ENCODE assay signal across 1 cellular context in genomic region chr20:19660808-19661378, GRCh38.
TF ChIP-seq lines count a peak whose summit lies in the region.

No MANE protein-coding gene starts in this region.

TF ChIP-seq in HepG2, 621 proteins besides CTCF, POLR2A, EP300 and RAD21 (continued from another document and continues in another):
- TF ChIP-seq ZNF318 (CRISPR knock-in tag; IDR thresholded peaks at IDR 0.05): no peak
- TF ChIP-seq RBAK (CRISPR knock-in tag; IDR thresholded peaks at IDR 0.05): no peak
- peak; percentile 70 for TF ChIP-seq FOXA3 (CRISPR knock-in tag; IDR thresholded peaks at IDR 0.05)
- no peak for TF ChIP-seq GATAD1 (CRISPR knock-in tag; IDR thresholded peaks at IDR 0.05)
- no peak for TF ChIP-seq SIX4 (CRISPR knock-in tag; IDR thresholded peaks at IDR 0.05)
- TF ChIP-seq BORCS8-MEF2B (CRISPR knock-in tag; IDR thresholded peaks at IDR 0.05): no peak
- TF ChIP-seq GLI4 (CRISPR knock-in tag; IDR thresholded peaks at IDR 0.05; ENCODE audit: borderline replicate concordance): no peak
- no peak for TF ChIP-seq ATF5 (CRISPR knock-in tag; IDR thresholded peaks at IDR 0.05; ENCODE audit: low read depth)
- TF ChIP-seq NR3C1 (CRISPR knock-in tag; IDR thresholded peaks at IDR 0.05): no peak
- TF ChIP-seq ZNF550 (CRISPR knock-in tag; IDR thresholded peaks at IDR 0.05; ENCODE audit: borderline replicate concordance): no peak
- TF ChIP-seq NONO (IDR thresholded peaks at IDR 0.05): no peak
- TF ChIP-seq NONO (CRISPR knock-in tag; conservative IDR thresholded peaks at IDR 0.05): no peak
- TF ChIP-seq ZNF468 (CRISPR knock-in tag; IDR thresholded peaks at IDR 0.05): no peak
- no peak for TF ChIP-seq PREB (CRISPR knock-in tag; IDR thresholded peaks at IDR 0.05)
- no peak for TF ChIP-seq ZMYM2 (CRISPR knock-in tag; IDR thresholded peaks at IDR 0.05)
- no peak for TF ChIP-seq ATRX (CRISPR knock-in tag; IDR thresholded peaks at IDR 0.05; ENCODE audit: borderline replicate concordance)
- no peak for TF ChIP-seq ZSCAN30 (CRISPR knock-in tag; IDR thresholded peaks at IDR 0.05)
- no peak for TF ChIP-seq GATA4 (IDR thresholded peaks at IDR 0.05; ENCODE audit: borderline replicate concordance, low read depth)
- peak; percentile 50 for TF ChIP-seq HNF4A (CRISPR knock-in tag; IDR thresholded peaks at IDR 0.05)
- TF ChIP-seq FOSL2 (CRISPR knock-in tag; IDR thresholded peaks at IDR 0.05): no peak
- TF ChIP-seq MIER2 (CRISPR knock-in tag; IDR thresholded peaks at IDR 0.05): no peak
- TF ChIP-seq SOX6 (IDR thresholded peaks at IDR 0.05): no peak
- peak; percentile 47 for TF ChIP-seq SOX6 (CRISPR knock-in tag; IDR thresholded peaks at IDR 0.05)
- TF ChIP-seq, protein P1, sequence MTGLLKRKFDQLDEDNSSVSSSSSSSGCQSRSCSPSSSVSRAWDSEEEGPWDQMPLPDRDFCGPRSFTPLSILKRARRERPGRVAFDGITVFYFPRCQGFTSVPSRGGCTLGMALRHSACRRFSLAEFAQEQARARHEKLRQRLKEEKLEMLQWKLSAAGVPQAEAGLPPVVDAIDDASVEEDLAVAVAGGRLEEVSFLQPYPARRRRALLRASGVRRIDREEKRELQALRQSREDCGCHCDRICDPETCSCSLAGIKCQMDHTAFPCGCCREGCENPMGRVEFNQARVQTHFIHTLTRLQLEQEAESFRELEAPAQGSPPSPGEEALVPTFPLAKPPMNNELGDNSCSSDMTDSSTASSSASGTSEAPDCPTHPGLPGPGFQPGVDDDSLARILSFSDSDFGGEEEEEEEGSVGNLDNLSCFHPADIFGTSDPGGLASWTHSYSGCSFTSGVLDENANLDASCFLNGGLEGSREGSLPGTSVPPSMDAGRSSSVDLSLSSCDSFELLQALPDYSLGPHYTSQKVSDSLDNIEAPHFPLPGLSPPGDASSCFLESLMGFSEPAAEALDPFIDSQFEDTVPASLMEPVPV (CRISPR knock-in tag; IDR thresholded peaks at IDR 0.05): no peak
- no peak for TF ChIP-seq RFX3 (CRISPR knock-in tag; IDR thresholded peaks at IDR 0.05)
- no peak for TF ChIP-seq ZSCAN21 (CRISPR knock-in tag; IDR thresholded peaks at IDR 0.05; ENCODE audit: borderline replicate concordance)
- TF ChIP-seq ZNF235 (CRISPR knock-in tag; IDR thresholded peaks at IDR 0.05; ENCODE audit: borderline replicate concordance): no peak
- no peak for TF ChIP-seq AKNA (CRISPR knock-in tag; IDR thresholded peaks at IDR 0.05; ENCODE audit: borderline replicate concordance)
- no peak for TF ChIP-seq PRPF4 (IDR thresholded peaks at IDR 0.05; ENCODE audit: low read depth, low read length, poor library complexity, severe bottlenecking)
- no peak for TF ChIP-seq ZNF790 (CRISPR knock-in tag; IDR thresholded peaks at IDR 0.05; ENCODE audit: borderline replicate concordance)
- peak; percentile 77; the same call in 1 of the 2 replicates for TF ChIP-seq ZNF431 (CRISPR knock-in tag; IDR thresholded peaks at IDR 0.05; ENCODE audit: borderline replicate concordance, low read depth)
- TF ChIP-seq, protein P2, sequence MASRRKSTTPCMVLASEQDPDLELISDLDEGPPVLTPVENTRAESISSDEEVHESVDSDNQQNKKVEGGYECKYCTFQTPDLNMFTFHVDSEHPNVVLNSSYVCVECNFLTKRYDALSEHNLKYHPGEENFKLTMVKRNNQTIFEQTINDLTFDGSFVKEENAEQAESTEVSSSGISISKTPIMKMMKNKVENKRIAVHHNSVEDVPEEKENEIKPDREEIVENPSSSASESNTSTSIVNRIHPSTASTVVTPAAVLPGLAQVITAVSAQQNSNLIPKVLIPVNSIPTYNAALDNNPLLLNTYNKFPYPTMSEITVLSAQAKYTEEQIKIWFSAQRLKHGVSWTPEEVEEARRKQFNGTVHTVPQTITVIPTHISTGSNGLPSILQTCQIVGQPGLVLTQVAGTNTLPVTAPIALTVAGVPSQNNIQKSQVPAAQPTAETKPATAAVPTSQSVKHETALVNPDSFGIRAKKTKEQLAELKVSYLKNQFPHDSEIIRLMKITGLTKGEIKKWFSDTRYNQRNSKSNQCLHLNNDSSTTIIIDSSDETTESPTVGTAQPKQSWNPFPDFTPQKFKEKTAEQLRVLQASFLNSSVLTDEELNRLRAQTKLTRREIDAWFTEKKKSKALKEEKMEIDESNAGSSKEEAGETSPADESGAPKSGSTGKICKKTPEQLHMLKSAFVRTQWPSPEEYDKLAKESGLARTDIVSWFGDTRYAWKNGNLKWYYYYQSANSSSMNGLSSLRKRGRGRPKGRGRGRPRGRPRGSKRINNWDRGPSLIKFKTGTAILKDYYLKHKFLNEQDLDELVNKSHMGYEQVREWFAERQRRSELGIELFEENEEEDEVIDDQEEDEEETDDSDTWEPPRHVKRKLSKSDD (CRISPR knock-in tag; IDR thresholded peaks at IDR 0.05; ENCODE audit: low read depth): no peak
- TF ChIP-seq TFAP4 (IDR thresholded peaks at IDR 0.05; ENCODE audit: borderline replicate concordance, low read depth): peak; percentile 29; the same call in 1 of the 2 replicates
- no peak for TF ChIP-seq EHMT2 (IDR thresholded peaks at IDR 0.05; ENCODE audit: borderline replicate concordance, low read depth, low read length)
- no peak for TF ChIP-seq NR1H2 (CRISPR knock-in tag; IDR thresholded peaks at IDR 0.05; ENCODE audit: borderline replicate concordance, low read depth)
- TF ChIP-seq, protein P3, sequence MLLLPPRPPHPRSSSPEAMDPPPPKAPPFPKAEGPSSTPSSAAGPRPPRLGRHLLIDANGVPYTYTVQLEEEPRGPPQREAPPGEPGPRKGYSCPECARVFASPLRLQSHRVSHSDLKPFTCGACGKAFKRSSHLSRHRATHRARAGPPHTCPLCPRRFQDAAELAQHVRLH (CRISPR knock-in tag; IDR thresholded peaks at IDR 0.05; ENCODE audit: borderline replicate concordance, low read depth): no peak
- no peak for TF ChIP-seq ZC3H4 (CRISPR knock-in tag; IDR thresholded peaks at IDR 0.05; ENCODE audit: borderline replicate concordance)
- TF ChIP-seq, protein P4, sequence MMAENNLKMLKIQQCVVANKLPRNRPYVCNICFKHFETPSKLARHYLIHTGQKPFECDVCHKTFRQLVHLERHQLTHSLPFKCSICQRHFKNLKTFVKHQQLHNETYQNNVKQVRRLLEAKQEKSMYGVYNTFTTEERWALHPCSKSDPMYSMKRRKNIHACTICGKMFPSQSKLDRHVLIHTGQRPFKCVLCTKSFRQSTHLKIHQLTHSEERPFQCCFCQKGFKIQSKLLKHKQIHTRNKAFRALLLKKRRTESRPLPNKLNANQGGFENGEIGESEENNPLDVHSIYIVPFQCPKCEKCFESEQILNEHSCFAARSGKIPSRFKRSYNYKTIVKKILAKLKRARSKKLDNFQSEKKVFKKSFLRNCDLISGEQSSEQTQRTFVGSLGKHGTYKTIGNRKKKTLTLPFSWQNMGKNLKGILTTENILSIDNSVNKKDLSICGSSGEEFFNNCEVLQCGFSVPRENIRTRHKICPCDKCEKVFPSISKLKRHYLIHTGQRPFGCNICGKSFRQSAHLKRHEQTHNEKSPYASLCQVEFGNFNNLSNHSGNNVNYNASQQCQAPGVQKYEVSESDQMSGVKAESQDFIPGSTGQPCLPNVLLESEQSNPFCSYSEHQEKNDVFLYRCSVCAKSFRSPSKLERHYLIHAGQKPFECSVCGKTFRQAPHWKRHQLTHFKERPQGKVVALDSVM (CRISPR knock-in tag; IDR thresholded peaks at IDR 0.05): no peak
- TF ChIP-seq HDAC1 (CRISPR knock-in tag; IDR thresholded peaks at IDR 0.05): peak; percentile 20; the same call in 1 of the 2 replicates
